8 cellular contexts compared by ENCODE assay signal in genomic region chr7:20797174-20798080, GRCh38. TPM values are rescaled to one million over a fixed set of nuclear protein-coding genes. Genes with fewer than 3 reads are reported as not detected.
DNase-seq lines count a peak whose midpoint lies in the region; ATAC-seq and TF ChIP-seq lines count a peak whose summit lies in the region.

No MANE protein-coding gene starts in this region.

- no peak for TF ChIP-seq CTCF in endothelial cell (IDR thresholded peaks at IDR 0.05; ENCODE audit: unreplicated experiment)
- no peak for TF ChIP-seq CTCF in osteoblast (IDR thresholded peaks at IDR 0.05; ENCODE audit: extremely low read depth, low read depth, low read length)

- H3K4me3 ChIP-seq in osteoblast (ENCODE audit: insufficient read depth, low read length), result peak overlapping the region; percentile 52

- in situ Hi-C loops in SK-MEL-5 (cut with HindIII; ENCODE audit: low pct_unique_long_range_greater_than_20kb, low sequenced_read_pairs), result no loop called here

- H3K79me2 ChIP-seq in osteoblast (ENCODE audit: insufficient read depth, low read length), result no peaks in the 10 kb centered on the region

- peaks cover 5% of the 10 kb centered on the region for H3K4me1 ChIP-seq in osteoblast (ENCODE audit: insufficient read depth, low read length)

- H3K36me3 ChIP-seq in osteoblast (ENCODE audit: insufficient read depth, low read length), result no peaks in the 10 kb centered on the region

- peaks cover 17% of the 10 kb centered on the region for H3K4me1 Mint-ChIP-seq in endothelial cell (ENCODE audit: unreplicated experiment)

- peak overlapping the region; percentile 75 for H3K4me2 ChIP-seq in osteoblast (ENCODE audit: insufficient read depth, low read length)

- no peaks in the 10 kb centered on the region for H4K20me1 ChIP-seq in osteoblast (ENCODE audit: insufficient read depth, low read length)

- H3K36me3 Mint-ChIP-seq in endothelial cell (ENCODE audit: low read depth, unreplicated experiment), result no peaks in the 10 kb centered on the region

- no peak overlapping the region for H3K27ac Mint-ChIP-seq in endothelial cell (ENCODE audit: unreplicated experiment)

- no peaks in the 10 kb centered on the region for H3K9me3 Mint-ChIP-seq in endothelial cell (ENCODE audit: unreplicated experiment)

- H2AFZ ChIP-seq in osteoblast (ENCODE audit: low read length), result peak overlapping the region; percentile 47

- DNase-seq in ELF-1 (ENCODE audit: low read depth, low spot score) (peak; percentile 82), HT1080 (ENCODE audit: low read depth) (peak; percentile 18), SK-MEL-5 (ENCODE audit: low read depth, low spot score) (peak; percentile 69), endothelial cell (ENCODE audit: low spot score) (no peak), osteoblast (ENCODE audit: insufficient read length, low spot score, missing footprints) (peak; percentile 64), cortex of kidney (lab: John Stamatoyannopoulos, UW) (no peak), posterior vena cava (ENCODE audit: low spot score) (no peak)

- H3K27ac ChIP-seq in osteoblast (ENCODE audit: low read depth, low read length), result no peak overlapping the region

- peaks cover 27% of the 10 kb centered on the region for H3K27me3 Mint-ChIP-seq in endothelial cell (ENCODE audit: unreplicated experiment)

- peaks cover 64% of the 10 kb centered on the region for H3K27me3 ChIP-seq in osteoblast (ENCODE audit: insufficient read depth, low read length)

- peak; percentile 67 for ATAC-seq in GM21447 (IDR thresholded peaks at IDR 0.05; ENCODE audit: unreplicated experiment)

- H3K9me3 ChIP-seq in osteoblast (ENCODE audit: low read depth, low read length), result no peaks in the 10 kb centered on the region

- intact Hi-C loops in posterior vena cava (cut with DNase I), result no loop called here

- peak overlapping the region; percentile 95 for H3K4me3 Mint-ChIP-seq in endothelial cell (ENCODE audit: unreplicated experiment)

RNA-seq across cellular contexts. Expression of gene SP8, which starts 10.7 kb away (rescaled TPM):
- total RNA-seq in HT1080 (2014; rRNA removed; shearing (Covaris generic)), result not detected in 2 replicates
- polyA plus RNA-seq in HT1080 (2015; cell fraction: cytosol; rRNA removed), result not detected in 2 replicates
- polyA plus RNA-seq in HT1080 (2015; cell fraction: nucleus; rRNA removed), result not detected in 2 replicates
- total RNA-seq in SK-MEL-5 (2014; rRNA removed; shearing (Covaris generic)), result 1.5 and 1.6 TPM in 2 replicates
- polyA plus RNA-seq in SK-MEL-5 (2015; cell fraction: cytosol; rRNA removed), result 4.3 and 7.2 TPM in 2 replicates
- polyA plus RNA-seq in SK-MEL-5 (2015; cell fraction: nucleus; rRNA removed), result 1.4 and 4.8 TPM in 2 replicates
- 0.82 TPM for total RNA-seq in endothelial cell (ENCODE audit: unreplicated experiment)
- total RNA-seq in osteoblast, result not detected in 2 replicates
- total RNA-seq in posterior vena cava, result not detected

Comparison
In these comparisons a context has a peak if more than half of its experiments do, and no peak if none do; other contexts are left out.
1. DNase-seq: peak in ELF-1 (single experiment), HT1080 (single experiment), SK-MEL-5 (single experiment) and osteoblast (single experiment); none in endothelial cell (single experiment), cortex of kidney (single experiment) and posterior vena cava (single experiment).